In the genomic region with DNA sequence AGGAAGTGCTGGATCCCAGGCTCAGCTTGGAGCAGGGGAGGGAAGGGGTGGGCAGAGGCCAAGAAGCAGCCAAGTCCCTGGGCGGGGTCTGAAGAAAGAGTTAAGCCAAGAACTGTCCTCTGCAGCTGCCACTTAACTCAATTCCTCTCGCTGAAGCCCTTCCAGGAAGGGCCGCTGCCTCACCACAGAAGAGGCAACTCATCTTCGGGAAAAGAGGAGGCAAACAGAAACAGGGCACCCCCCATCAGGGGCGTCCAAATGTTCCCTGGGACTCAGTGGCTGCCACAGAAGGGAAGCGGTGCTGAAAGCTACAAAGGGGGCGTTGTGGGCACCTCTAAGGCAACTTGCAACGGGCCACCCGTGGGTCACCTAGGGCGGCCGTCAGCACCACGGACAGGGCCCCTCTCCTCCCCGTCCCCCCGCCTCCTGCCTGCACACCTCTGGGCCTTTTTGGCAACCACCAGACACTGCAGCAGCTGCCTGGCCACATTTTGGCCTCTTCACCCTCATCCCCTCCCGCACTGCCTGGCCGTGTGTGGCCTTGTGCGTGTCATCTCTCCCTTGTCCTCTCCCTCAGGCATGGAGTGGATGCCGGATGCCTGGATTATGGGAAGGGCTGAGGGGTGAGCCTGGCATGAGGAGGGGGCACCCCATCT, we compare ENCODE assay signal across 2 cellular contexts.
TF ChIP-seq lines count a peak whose summit lies in the region.

No MANE protein-coding gene starts in this region.

TF ChIP-seq in WTC11, 78 proteins besides CTCF, POLR2A, EP300 and RAD21 (continued from another document and continues in another):
- TF ChIP-seq, protein P1, sequence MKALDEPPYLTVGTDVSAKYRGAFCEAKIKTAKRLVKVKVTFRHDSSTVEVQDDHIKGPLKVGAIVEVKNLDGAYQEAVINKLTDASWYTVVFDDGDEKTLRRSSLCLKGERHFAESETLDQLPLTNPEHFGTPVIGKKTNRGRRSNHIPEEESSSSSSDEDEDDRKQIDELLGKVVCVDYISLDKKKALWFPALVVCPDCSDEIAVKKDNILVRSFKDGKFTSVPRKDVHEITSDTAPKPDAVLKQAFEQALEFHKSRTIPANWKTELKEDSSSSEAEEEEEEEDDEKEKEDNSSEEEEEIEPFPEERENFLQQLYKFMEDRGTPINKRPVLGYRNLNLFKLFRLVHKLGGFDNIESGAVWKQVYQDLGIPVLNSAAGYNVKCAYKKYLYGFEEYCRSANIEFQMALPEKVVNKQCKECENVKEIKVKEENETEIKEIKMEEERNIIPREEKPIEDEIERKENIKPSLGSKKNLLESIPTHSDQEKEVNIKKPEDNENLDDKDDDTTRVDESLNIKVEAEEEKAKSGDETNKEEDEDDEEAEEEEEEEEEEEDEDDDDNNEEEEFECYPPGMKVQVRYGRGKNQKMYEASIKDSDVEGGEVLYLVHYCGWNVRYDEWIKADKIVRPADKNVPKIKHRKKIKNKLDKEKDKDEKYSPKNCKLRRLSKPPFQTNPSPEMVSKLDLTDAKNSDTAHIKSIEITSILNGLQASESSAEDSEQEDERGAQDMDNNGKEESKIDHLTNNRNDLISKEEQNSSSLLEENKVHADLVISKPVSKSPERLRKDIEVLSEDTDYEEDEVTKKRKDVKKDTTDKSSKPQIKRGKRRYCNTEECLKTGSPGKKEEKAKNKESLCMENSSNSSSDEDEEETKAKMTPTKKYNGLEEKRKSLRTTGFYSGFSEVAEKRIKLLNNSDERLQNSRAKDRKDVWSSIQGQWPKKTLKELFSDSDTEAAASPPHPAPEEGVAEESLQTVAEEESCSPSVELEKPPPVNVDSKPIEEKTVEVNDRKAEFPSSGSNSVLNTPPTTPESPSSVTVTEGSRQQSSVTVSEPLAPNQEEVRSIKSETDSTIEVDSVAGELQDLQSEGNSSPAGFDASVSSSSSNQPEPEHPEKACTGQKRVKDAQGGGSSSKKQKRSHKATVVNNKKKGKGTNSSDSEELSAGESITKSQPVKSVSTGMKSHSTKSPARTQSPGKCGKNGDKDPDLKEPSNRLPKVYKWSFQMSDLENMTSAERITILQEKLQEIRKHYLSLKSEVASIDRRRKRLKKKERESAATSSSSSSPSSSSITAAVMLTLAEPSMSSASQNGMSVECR (CRISPR knock-in tag; IDR thresholded peaks at IDR 0.05; ENCODE audit: borderline replicate concordance), result peak; percentile 90; the same call in 1 of the 2 replicates
- TF ChIP-seq, protein P2, sequence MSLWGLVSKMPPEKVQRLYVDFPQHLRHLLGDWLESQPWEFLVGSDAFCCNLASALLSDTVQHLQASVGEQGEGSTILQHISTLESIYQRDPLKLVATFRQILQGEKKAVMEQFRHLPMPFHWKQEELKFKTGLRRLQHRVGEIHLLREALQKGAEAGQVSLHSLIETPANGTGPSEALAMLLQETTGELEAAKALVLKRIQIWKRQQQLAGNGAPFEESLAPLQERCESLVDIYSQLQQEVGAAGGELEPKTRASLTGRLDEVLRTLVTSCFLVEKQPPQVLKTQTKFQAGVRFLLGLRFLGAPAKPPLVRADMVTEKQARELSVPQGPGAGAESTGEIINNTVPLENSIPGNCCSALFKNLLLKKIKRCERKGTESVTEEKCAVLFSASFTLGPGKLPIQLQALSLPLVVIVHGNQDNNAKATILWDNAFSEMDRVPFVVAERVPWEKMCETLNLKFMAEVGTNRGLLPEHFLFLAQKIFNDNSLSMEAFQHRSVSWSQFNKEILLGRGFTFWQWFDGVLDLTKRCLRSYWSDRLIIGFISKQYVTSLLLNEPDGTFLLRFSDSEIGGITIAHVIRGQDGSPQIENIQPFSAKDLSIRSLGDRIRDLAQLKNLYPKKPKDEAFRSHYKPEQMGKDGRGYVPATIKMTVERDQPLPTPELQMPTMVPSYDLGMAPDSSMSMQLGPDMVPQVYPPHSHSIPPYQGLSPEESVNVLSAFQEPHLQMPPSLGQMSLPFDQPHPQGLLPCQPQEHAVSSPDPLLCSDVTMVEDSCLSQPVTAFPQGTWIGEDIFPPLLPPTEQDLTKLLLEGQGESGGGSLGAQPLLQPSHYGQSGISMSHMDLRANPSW (CRISPR knock-in tag; conservative IDR thresholded peaks at IDR 0.05; ENCODE audit: low read depth), result no peak
- TF ChIP-seq SMAD4 (CRISPR knock-in tag; IDR thresholded peaks at IDR 0.05) (0 out of 2 replicates have a peak, but pooled peaks have one; percentile 28), CBFB (CRISPR knock-in tag; IDR thresholded peaks at IDR 0.05; ENCODE audit: low read depth) (no peak), ETV6 (CRISPR knock-in tag; IDR thresholded peaks at IDR 0.05) (no peak), RELA (CRISPR knock-in tag; IDR thresholded peaks at IDR 0.05; ENCODE audit: borderline replicate concordance) (peak; percentile 25; the same call in 1 of the 2 replicates), TEAD1 (CRISPR knock-in tag; IDR thresholded peaks at IDR 0.05) (peak; percentile 78), ZNF671 (CRISPR knock-in tag; IDR thresholded peaks at IDR 0.05) (no peak)
- TF ChIP-seq, protein P3, sequence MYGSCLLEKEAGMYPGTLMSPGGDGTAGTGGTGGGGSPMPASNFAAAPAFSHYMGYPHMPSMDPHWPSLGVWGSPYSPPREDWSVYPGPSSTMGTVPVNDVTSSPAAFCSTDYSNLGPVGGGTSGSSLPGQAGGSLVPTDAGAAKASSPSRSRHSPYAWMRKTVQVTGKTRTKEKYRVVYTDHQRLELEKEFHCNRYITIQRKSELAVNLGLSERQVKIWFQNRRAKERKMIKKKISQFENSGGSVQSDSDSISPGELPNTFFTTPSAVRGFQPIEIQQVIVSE (CRISPR knock-in tag; IDR thresholded peaks at IDR 0.05; ENCODE audit: borderline replicate concordance), result no peak
- TF ChIP-seq, protein P4, sequence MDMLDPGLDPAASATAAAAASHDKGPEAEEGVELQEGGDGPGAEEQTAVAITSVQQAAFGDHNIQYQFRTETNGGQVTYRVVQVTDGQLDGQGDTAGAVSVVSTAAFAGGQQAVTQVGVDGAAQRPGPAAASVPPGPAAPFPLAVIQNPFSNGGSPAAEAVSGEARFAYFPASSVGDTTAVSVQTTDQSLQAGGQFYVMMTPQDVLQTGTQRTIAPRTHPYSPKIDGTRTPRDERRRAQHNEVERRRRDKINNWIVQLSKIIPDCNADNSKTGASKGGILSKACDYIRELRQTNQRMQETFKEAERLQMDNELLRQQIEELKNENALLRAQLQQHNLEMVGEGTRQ (CRISPR knock-in tag; IDR thresholded peaks at IDR 0.05), result no peak
- TF ChIP-seq, protein P5, sequence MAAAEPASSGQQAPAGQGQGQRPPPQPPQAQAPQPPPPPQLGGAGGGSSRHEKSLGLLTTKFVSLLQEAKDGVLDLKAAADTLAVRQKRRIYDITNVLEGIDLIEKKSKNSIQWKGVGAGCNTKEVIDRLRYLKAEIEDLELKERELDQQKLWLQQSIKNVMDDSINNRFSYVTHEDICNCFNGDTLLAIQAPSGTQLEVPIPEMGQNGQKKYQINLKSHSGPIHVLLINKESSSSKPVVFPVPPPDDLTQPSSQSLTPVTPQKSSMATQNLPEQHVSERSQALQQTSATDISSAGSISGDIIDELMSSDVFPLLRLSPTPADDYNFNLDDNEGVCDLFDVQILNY (CRISPR knock-in tag; IDR thresholded peaks at IDR 0.05), result no peak

TF ChIP-seq in HepG2, 621 proteins besides CTCF, POLR2A, EP300 and RAD21 (continued from another document and continues in another):
- TF ChIP-seq ZNF883 (CRISPR knock-in tag; IDR thresholded peaks at IDR 0.05; ENCODE audit: not compliant biosample characterization) (no peak), ZNF30 (CRISPR knock-in tag; IDR thresholded peaks at IDR 0.05) (no peak), ZNF768 (CRISPR knock-in tag; IDR thresholded peaks at IDR 0.05) (peak; percentile 73; the same call in 1 of the 2 replicates), NFKB2 (CRISPR knock-in tag; IDR thresholded peaks at IDR 0.05; ENCODE audit: borderline replicate concordance) (peak; percentile 64; the same call in 1 of the 2 replicates), SOX13 (IDR thresholded peaks at IDR 0.05) (no peak), SOX13 (CRISPR knock-in tag; conservative IDR thresholded peaks at IDR 0.05 in 1 of 2, IDR thresholded peaks at IDR 0.05 in 1 of 2) (0 out of 4 replicates have a peak, but pooled peaks of 1 of the 2 experiments have one; percentile 27), BORCS8-MEF2B (CRISPR knock-in tag; IDR thresholded peaks at IDR 0.05) (0 out of 2 replicates have a peak, but pooled peaks have one; percentile 47), ZNF274 (CRISPR knock-in tag; IDR thresholded peaks at IDR 0.05) (no peak), ELF3 (CRISPR knock-in tag; IDR thresholded peaks at IDR 0.05) (0 out of 2 replicates have a peak, but pooled peaks have one; percentile 29), GABPA (IDR thresholded peaks at IDR 0.05; ENCODE audit: low read depth, low read length) (no peak), GABPA (CRISPR knock-in tag; IDR thresholded peaks at IDR 0.05; ENCODE audit: low read depth) (no peak), ZNF337 (CRISPR knock-in tag; IDR thresholded peaks at IDR 0.05; ENCODE audit: borderline replicate concordance, low read depth) (no peak), ZNF136 (CRISPR knock-in tag; IDR thresholded peaks at IDR 0.05; ENCODE audit: low read depth) (no peak), HNF4G (IDR thresholded peaks at IDR 0.05; ENCODE audit: borderline replicate concordance, low read depth, low read length) (no peak), HNF4G (CRISPR knock-in tag; IDR thresholded peaks at IDR 0.05; ENCODE audit: borderline replicate concordance, low read depth) (no peak), SP4 (CRISPR knock-in tag; IDR thresholded peaks at IDR 0.05) (0 out of 2 replicates have a peak, but pooled peaks have one; percentile 15), ARID2 (CRISPR knock-in tag; IDR thresholded peaks at IDR 0.05; ENCODE audit: borderline replicate concordance) (no peak), SP2 (CRISPR knock-in tag; IDR thresholded peaks at IDR 0.05) (no peak), SAP130 (CRISPR knock-in tag; IDR thresholded peaks at IDR 0.05; ENCODE audit: low read depth) (peak; percentile 36), FOXJ3 (CRISPR knock-in tag; IDR thresholded peaks at IDR 0.05; ENCODE audit: borderline replicate concordance) (no peak), ZNF205 (CRISPR knock-in tag; IDR thresholded peaks at IDR 0.05) (0 out of 2 replicates have a peak, but pooled peaks have one; percentile 41), GPN1 (CRISPR knock-in tag; IDR thresholded peaks at IDR 0.05; ENCODE audit: borderline replicate concordance) (0 out of 2 replicates have a peak, but pooled peaks have one; percentile 81), GABPB1 (CRISPR knock-in tag; IDR thresholded peaks at IDR 0.05) (peak; percentile 43; the same call in 1 of the 2 replicates)
- TF ChIP-seq, protein P6, sequence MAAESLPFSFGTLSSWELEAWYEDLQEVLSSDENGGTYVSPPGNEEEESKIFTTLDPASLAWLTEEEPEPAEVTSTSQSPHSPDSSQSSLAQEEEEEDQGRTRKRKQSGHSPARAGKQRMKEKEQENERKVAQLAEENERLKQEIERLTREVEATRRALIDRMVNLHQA (CRISPR knock-in tag; IDR thresholded peaks at IDR 0.05), result no peak
- TF ChIP-seq, protein P7, sequence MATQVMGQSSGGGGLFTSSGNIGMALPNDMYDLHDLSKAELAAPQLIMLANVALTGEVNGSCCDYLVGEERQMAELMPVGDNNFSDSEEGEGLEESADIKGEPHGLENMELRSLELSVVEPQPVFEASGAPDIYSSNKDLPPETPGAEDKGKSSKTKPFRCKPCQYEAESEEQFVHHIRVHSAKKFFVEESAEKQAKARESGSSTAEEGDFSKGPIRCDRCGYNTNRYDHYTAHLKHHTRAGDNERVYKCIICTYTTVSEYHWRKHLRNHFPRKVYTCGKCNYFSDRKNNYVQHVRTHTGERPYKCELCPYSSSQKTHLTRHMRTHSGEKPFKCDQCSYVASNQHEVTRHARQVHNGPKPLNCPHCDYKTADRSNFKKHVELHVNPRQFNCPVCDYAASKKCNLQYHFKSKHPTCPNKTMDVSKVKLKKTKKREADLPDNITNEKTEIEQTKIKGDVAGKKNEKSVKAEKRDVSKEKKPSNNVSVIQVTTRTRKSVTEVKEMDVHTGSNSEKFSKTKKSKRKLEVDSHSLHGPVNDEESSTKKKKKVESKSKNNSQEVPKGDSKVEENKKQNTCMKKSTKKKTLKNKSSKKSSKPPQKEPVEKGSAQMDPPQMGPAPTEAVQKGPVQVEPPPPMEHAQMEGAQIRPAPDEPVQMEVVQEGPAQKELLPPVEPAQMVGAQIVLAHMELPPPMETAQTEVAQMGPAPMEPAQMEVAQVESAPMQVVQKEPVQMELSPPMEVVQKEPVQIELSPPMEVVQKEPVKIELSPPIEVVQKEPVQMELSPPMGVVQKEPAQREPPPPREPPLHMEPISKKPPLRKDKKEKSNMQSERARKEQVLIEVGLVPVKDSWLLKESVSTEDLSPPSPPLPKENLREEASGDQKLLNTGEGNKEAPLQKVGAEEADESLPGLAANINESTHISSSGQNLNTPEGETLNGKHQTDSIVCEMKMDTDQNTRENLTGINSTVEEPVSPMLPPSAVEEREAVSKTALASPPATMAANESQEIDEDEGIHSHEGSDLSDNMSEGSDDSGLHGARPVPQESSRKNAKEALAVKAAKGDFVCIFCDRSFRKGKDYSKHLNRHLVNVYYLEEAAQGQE (IDR thresholded peaks at IDR 0.05; ENCODE audit: borderline replicate concordance in 1 of 2, low read depth in 1 of 2, low read length in 2 of 2), result peak; percentile 92 to 97
- TF ChIP-seq, protein P8, sequence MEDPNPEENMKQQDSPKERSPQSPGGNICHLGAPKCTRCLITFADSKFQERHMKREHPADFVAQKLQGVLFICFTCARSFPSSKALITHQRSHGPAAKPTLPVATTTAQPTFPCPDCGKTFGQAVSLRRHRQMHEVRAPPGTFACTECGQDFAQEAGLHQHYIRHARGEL (CRISPR knock-in tag; IDR thresholded peaks at IDR 0.05), result no peak
- TF ChIP-seq, protein P9, sequence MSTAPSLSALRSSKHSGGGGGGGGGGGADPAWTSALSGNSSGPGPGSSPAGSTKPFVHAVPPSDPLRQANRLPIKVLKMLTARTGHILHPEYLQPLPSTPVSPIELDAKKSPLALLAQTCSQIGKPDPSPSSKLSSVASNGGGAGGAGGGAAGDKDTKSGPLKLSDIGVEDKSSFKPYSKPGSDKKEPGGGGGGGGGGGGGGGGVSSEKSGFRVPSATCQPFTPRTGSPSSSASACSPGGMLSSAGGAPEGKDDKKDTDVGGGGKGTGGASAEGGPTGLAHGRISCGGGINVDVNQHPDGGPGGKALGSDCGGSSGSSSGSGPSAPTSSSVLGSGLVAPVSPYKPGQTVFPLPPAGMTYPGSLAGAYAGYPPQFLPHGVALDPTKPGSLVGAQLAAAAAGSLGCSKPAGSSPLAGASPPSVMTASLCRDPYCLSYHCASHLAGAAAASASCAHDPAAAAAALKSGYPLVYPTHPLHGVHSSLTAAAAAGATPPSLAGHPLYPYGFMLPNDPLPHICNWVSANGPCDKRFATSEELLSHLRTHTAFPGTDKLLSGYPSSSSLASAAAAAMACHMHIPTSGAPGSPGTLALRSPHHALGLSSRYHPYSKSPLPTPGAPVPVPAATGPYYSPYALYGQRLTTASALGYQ (CRISPR knock-in tag; IDR thresholded peaks at IDR 0.05), result no peak
- TF ChIP-seq, protein P10, sequence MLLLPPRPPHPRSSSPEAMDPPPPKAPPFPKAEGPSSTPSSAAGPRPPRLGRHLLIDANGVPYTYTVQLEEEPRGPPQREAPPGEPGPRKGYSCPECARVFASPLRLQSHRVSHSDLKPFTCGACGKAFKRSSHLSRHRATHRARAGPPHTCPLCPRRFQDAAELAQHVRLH (CRISPR knock-in tag; IDR thresholded peaks at IDR 0.05; ENCODE audit: borderline replicate concordance, low read depth), result peak; percentile 43; the same call in 1 of the 2 replicates
- TF ChIP-seq, protein P11, sequence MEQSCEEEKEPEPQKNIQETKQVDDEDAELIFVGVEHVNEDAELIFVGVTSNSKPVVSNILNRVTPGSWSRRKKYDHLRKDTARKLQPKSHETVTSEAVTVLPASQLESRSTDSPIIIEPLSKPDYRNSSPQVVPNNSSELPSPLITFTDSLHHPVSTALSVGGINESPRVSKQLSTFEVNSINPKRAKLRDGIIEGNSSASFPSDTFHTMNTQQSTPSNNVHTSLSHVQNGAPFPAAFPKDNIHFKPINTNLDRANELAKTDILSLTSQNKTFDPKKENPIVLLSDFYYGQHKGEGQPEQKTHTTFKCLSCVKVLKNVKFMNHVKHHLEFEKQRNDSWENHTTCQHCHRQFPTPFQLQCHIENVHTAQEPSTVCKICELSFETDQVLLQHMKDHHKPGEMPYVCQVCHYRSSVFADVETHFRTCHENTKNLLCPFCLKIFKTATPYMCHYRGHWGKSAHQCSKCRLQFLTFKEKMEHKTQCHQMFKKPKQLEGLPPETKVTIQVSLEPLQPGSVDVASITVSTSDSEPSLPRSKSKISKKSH (CRISPR knock-in tag; IDR thresholded peaks at IDR 0.05; ENCODE audit: borderline replicate concordance), result 0 out of 2 replicates have a peak, but pooled peaks have one; percentile 60
